Comparison of ENCODE assay signal across 20 cellular contexts in the genomic region with DNA sequence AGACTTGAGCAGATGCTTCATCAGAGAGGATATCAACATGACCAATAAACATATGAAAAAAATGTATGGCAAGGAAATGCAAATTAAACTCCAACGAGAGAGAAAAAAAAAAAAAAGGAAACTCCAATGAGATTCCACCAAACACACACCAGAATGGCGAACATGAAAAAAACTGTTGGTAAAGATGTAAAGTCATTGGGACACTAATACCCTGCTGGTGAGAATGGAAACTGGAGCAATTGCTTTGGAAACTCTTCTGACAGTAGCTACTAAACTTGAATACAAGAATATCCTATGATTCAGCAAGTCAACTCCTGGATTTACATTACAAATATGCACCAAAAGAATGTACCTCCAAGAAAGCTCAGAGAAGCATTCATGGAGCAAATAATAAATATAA.
"Had no signal": no experiment of that assay in that cellular context is flagged by ENCODE, and none has a peak within 500 bp of the region (broad histone marks: within the 10 kb centered on the region; RNA-seq: fewer than 3 reads in every experiment).

No MANE protein-coding gene starts in this region.

- H3K27ac Mint-ChIP-seq: activated CD4-positive, alpha-beta T cell treated with anti-CD3 and anti-CD28 coated beads, Interleukin-2, amount 10 ng/mL, durations not matched to agents 24 days and 14 days; activated CD8-positive, alpha-beta T cell treated with anti-CD3 and anti-CD28 coated beads, Interleukin-2, amount 10 ng/mL, durations not matched to agents 7 days and 5 days; activated naive CD8-positive, alpha-beta T cell; activated T-cell treated with anti-CD3 and anti-CD28 coated beads, Interleukin-2, amount 50 U/mL, for 72 hours; dendritic cell treated with granulocyte-macrophage colony-stimulating factor and Interleukin-4, amounts not matched to agents 40 ng/mL and 50 ng/mL, for 4 days had no signal

- H3K4me3 Mint-ChIP-seq: activated CD4-positive, alpha-beta T cell treated with anti-CD3 and anti-CD28 coated beads, Interleukin-2, amount 10 ng/mL, durations not matched to agents 24 days and 14 days; activated CD8-positive, alpha-beta T cell treated with anti-CD3 and anti-CD28 coated beads, Interleukin-2, amount 10 ng/mL, durations not matched to agents 7 days and 5 days; activated naive CD8-positive, alpha-beta T cell; activated T-cell treated with anti-CD3 and anti-CD28 coated beads, Interleukin-2, amount 50 U/mL, for 72 hours; central memory CD8-positive, alpha-beta T cell; dendritic cell treated with granulocyte-macrophage colony-stimulating factor and Interleukin-4, amounts not matched to agents 40 ng/mL and 50 ng/mL, for 4 days; nephron had no signal

- H3K9me3 Mint-ChIP-seq: activated CD4-positive, alpha-beta T cell treated with anti-CD3 and anti-CD28 coated beads, Interleukin-2, amount 10 ng/mL, durations not matched to agents 24 days and 14 days; activated T-cell treated with anti-CD3 and anti-CD28 coated beads, Interleukin-2, amount 50 U/mL, for 72 hours; central memory CD8-positive, alpha-beta T cell; dendritic cell treated with granulocyte-macrophage colony-stimulating factor and Interleukin-4, amounts not matched to agents 40 ng/mL and 50 ng/mL, for 4 days; nephron had no signal

- H3K36me3 ChIP-seq: sigmoid colon, stomach, upper lobe of right lung had no signal

- ATAC-seq: activated CD8-positive, alpha-beta T cell treated with anti-CD3 and anti-CD28 coated beads, Interleukin-2, amount 10 ng/mL, durations not matched to agents 7 days and 5 days; activated T-cell treated with anti-CD3 and anti-CD28 coated beads, Interleukin-2, amount 50 U/mL, for 72 hours; body of pancreas; upper lobe of right lung had no signal

- H3K36me3 Mint-ChIP-seq: activated naive CD8-positive, alpha-beta T cell had no signal

- H3K27ac ChIP-seq: body of pancreas, sigmoid colon, stomach, testis, upper lobe of right lung had no signal

- H3K27me3 Mint-ChIP-seq: activated CD4-positive, alpha-beta T cell treated with anti-CD3 and anti-CD28 coated beads, Interleukin-2, amount 10 ng/mL, durations not matched to agents 24 days and 14 days had no signal

- H3K4me1 Mint-ChIP-seq: activated CD4-positive, alpha-beta T cell treated with anti-CD3 and anti-CD28 coated beads, Interleukin-2, amount 10 ng/mL, durations not matched to agents 24 days and 14 days; central memory CD8-positive, alpha-beta T cell had no signal

- H3K4me3 ChIP-seq: body of pancreas, sigmoid colon, stomach, testis, upper lobe of right lung had no signal

- H3K9me3 ChIP-seq: body of pancreas, sigmoid colon, stomach, testis, upper lobe of right lung had no signal

- H3K4me1 ChIP-seq: body of pancreas, sigmoid colon, testis, upper lobe of right lung had no signal

- H3K27me3 ChIP-seq: body of pancreas, sigmoid colon, stomach, testis, upper lobe of right lung had no signal

- DNase-seq: activated CD4-positive, alpha-beta T cell treated with anti-CD3 and anti-CD28 coated beads, Interleukin-2, amount 10 ng/mL, durations not matched to agents 24 days and 14 days; activated CD4-positive, CD25-positive, alpha-beta regulatory T cell; activated CD8-positive, alpha-beta memory T cell treated with anti-CD3 and anti-CD28 coated beads, Interleukin-2, amount 50 U/mL, for 4 hours; activated CD8-positive, alpha-beta T cell treated with anti-CD3 and anti-CD28 coated beads, Interleukin-2, amount 10 ng/mL, durations not matched to agents 7 days and 5 days; activated gamma-delta T cell; activated T-cell treated with anti-CD3 and anti-CD28 coated beads, Interleukin-2, amount 50 U/mL, for 72 hours; amniotic stem cell; body of pancreas; effector memory CD4-positive, alpha-beta T cell; foreskin fibroblast; kidney glomerular epithelial cell; sigmoid colon; stimulated activated CD4-positive, alpha-beta T cell treated with anti-CD3 and anti-CD28 coated beads, Interleukin-1b, Interleukin-23, amount 100 ng/mL, for 48 hours; stomach; testis; upper lobe of right lung had no signal
